ENCODE assay signal across 8 cellular contexts in genomic region chr1:12143631-12144155, GRCh38. TPM values are rescaled to one million over a fixed set of nuclear protein-coding genes. Genes with fewer than 3 reads are reported as not detected.
A peak's percentile ranks its signal among the peaks of the same experiment; 100 is the strongest.
DNase-seq lines count a peak whose midpoint lies in the region; ATAC-seq and TF ChIP-seq lines count a peak whose summit lies in the region.

No MANE protein-coding gene starts in this region.

- H3K4me3 ChIP-seq in dorsolateral prefrontal cortex (no peak overlapping the region), muscle layer of colon (ENCODE audit: low read depth in 1 of 2, low read length in 2 of 2) (no peak overlapping the region), aorta (ENCODE audit: low read length in 2 of 2) (no peak overlapping the region)

- H3K27me3 ChIP-seq in dorsolateral prefrontal cortex (no peaks in the 10 kb centered on the region), muscle layer of colon (ENCODE audit: control insufficient read depth in 1 of 2, insufficient read depth in 2 of 2, low read length in 2 of 2) (no peaks in the 10 kb centered on the region), aorta (ENCODE audit: control insufficient read depth in 1 of 2, insufficient read depth in 2 of 2, low read length in 1 of 2) (no peaks in the 10 kb centered on the region)

- no peaks in the 10 kb centered on the region for H3K9me3 ChIP-seq in muscle layer of colon (ENCODE audit: low read length)
- no peaks in the 10 kb centered on the region for H3K9me3 ChIP-seq in aorta (ENCODE audit: control insufficient read depth, low read length)

- peak in 1 of 56 donors; percentile 13 for TF ChIP-seq CTCF in dorsolateral prefrontal cortex (IDR thresholded peaks at IDR 0.05 in 54 of 56, conservative IDR thresholded peaks at IDR 0.05 in 2 of 56; ENCODE audit: low read depth in 1 of 56, partially characterized antibody in 56 of 56)

- H3K4me1 ChIP-seq in muscle layer of colon (ENCODE audit: insufficient read depth, low read length) (peaks cover 6% of the 10 kb centered on the region), aorta (ENCODE audit: control insufficient read depth in 1 of 2, insufficient read depth in 2 of 2, low read length in 2 of 2) (no peaks in the 10 kb centered on the region)

- H3K27ac ChIP-seq in dorsolateral prefrontal cortex (peak overlapping the region in 47 of 59 donors; percentile 22 to 81 (median 61)), muscle layer of colon (ENCODE audit: low read depth, low read length) (peak overlapping the region; percentile 60), aorta (ENCODE audit: low read depth in 1 of 2, low read length in 2 of 2) (no peak overlapping the region)

- WGBS in aorta, 2 donors, result 54 to 62% methylated on average over 17 of the region's 17 CpGs

- H3K36me3 ChIP-seq in muscle layer of colon (ENCODE audit: insufficient read depth, low read length) (no peaks in the 10 kb centered on the region), aorta (ENCODE audit: control insufficient read depth in 1 of 2, insufficient read depth in 2 of 2, low read length in 1 of 2) (no peaks in the 10 kb centered on the region)

- in situ Hi-C loops in ACHN (cut with HindIII; ENCODE audit: low pct_ligation_motif_present, low pct_unique_long_range_greater_than_20kb, low sequenced_read_pairs), result no loop called here

- ATAC-seq in aorta (ENCODE audit: low FRiP score) (peak; percentile 68), GM19023 (IDR thresholded peaks at IDR 0.05; ENCODE audit: unreplicated experiment) (no peak)

- intact Hi-C loops in dorsolateral prefrontal cortex (cut with DNase I), result no loop called here
- intact Hi-C loops in aorta (cut with DNase I), result no loop called here

- H3K9ac ChIP-seq in muscle layer of colon (ENCODE audit: low read length), result no peak overlapping the region

- DNase-seq in ACHN (peak; percentile 5), SKM-1 (lab: John Stamatoyannopoulos, UW; ENCODE audit: unreplicated experiment) (peak; percentile 62), dorsolateral prefrontal cortex (peak in 7 of 10 donors; percentile 36 to 71 (median 52)), aorta (peak; percentile 88 to 92), DMS114 treated with DMSO at 0.1 percent for 48 hours (lab: John Stamatoyannopoulos, UW; ENCODE audit: unreplicated experiment) (no peak)

- TF ChIP-seq POLR2A in GM19099 (IDR thresholded peaks at IDR 0.05; ENCODE audit: extremely low read depth, insufficient read length, low read depth), result peak; percentile 27

RNA-seq across cellular contexts. Expression of gene TNFRSF1B, which starts 23.1 kb away (rescaled TPM):
- total RNA-seq in dorsolateral prefrontal cortex (10 to 100 TPM in 84 of 120 experiments, 1 to 10 TPM in 36; 4.0 to 43.8 (median 13.0) TPM), aorta (10 to 100 TPM; 42.1 to 98.5 TPM)
- 10 to 100 TPM in 1 of 2 donors, 1 to 10 TPM in 1; 5.0 to 12.8 TPM for polyA plus RNA-seq in aorta

Comparison
In these comparisons a context has a peak if more than half of its experiments do, and no peak if none do; other contexts are left out.
1. H3K27ac ChIP-seq: peak in dorsolateral prefrontal cortex (47 of 59) and muscle layer of colon (single experiment); none in aorta (0 of 2).